In the genomic region with DNA sequence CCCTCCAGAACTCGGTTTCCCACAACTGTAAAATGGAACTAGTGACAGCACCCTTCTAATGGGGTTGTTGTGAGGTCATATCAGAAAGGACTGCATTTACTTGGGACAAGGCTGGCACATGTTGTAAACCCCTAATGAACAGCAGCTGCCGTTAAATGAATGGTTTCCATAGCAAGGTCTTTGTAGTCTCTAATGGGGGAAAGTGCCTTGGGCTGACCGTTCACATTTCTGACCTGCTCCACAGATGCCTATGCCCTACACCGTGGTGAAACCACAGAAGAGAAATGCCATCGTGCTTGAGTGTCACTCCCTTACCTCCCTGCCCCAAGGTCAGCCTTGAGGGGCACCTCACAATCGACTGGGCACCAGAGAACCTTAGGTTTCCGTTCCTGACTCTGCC, we compare ENCODE assay signal across 21 cellular contexts.
"Had no signal": no experiment of that assay in that cellular context is flagged by ENCODE, and none has a peak within 500 bp of the region (broad histone marks: within the 10 kb centered on the region; RNA-seq: fewer than 3 reads in every experiment).

No MANE protein-coding gene starts in this region.

- H3K27ac ChIP-seq: gastroesophageal sphincter, heart left ventricle, hepatocyte, neutrophil, parathyroid adenoma, right lobe of liver, suprapubic skin, transverse colon, vagina had no signal

- ATAC-seq: gastroesophageal sphincter; heart left ventricle; left lobe of liver; natural killer cell treated with Interleukin-12 subunit alpha and Interleukin-12 subunit beta and Interleukin-15 and Interleukin-18, amount 100 ng/mL, for 72 hours; right lobe of liver; stimulated activated naive CD8-positive, alpha-beta T cell treated with anti-CD3 and anti-CD28 coated beads, Interleukin-15, amount 100 ng/mL, for 72 hours had no signal

- H3K4me3 ChIP-seq: gastroesophageal sphincter, heart left ventricle, hepatocyte, lung, right lobe of liver, smooth muscle cell, suprapubic skin, transverse colon, vagina had no signal

- DNase-seq: cortex of kidney; effector CD4-positive, alpha-beta T cell; heart left ventricle; right lobe of liver; stimulated activated CD4-positive, alpha-beta T cell treated with anti-CD3 and anti-CD28 coated beads, Interleukin-12 subunit alpha, Interleukin-12 subunit beta, amount 100 ng/mL, for 4 hours; stimulated activated CD4-positive, alpha-beta T cell treated with anti-CD3 and anti-CD28 coated beads, Interleukin-1b, Interleukin-23, amount 100 ng/mL, for 48 hours; stimulated activated CD4-positive, alpha-beta T cell treated with anti-CD3 and anti-CD28 coated beads, Interleukin-4, amount 100 ng/mL, for 1 hour; stimulated activated CD8-positive, alpha-beta memory T cell treated with anti-CD3 and anti-CD28 coated beads, Interleukin-4, amount 100 ng/mL, for 48 hours; stimulated activated naive CD4-positive, alpha-beta T cell; stimulated activated naive CD8-positive, alpha-beta T cell treated with anti-CD3 and anti-CD28 coated beads, Interleukin-15, amount 100 ng/mL, for 72 hours; transverse colon had no signal

- H2AFZ ChIP-seq: hepatocyte, parathyroid adenoma had no signal

- H3K79me2 ChIP-seq: hepatocyte, parathyroid adenoma had no signal

- H3K4me1 ChIP-seq: gastroesophageal sphincter, parathyroid adenoma, right lobe of liver, suprapubic skin, transverse colon, vagina had no signal

- H3K4me2 ChIP-seq: hepatocyte, smooth muscle cell had no signal

- H3K36me3 ChIP-seq: gastroesophageal sphincter, heart left ventricle, neutrophil, right lobe of liver, suprapubic skin, transverse colon, vagina had no signal

- H3K27me3 ChIP-seq: right lobe of liver, vagina had no signal

- H3K9me3 ChIP-seq: gastroesophageal sphincter, heart left ventricle, neutrophil, right lobe of liver, suprapubic skin, transverse colon, vagina had no signal

- H3K9ac ChIP-seq: parathyroid adenoma had no signal
